In genomic region chr3:175695251-175695650, GRCh38 we compare ENCODE assay signal across 29 cellular contexts.
"Had no signal": no experiment of that assay in that cellular context is flagged by ENCODE, and none has a peak within 500 bp of the region (broad histone marks: within the 10 kb centered on the region; RNA-seq: fewer than 3 reads in every experiment).

No MANE protein-coding gene starts in this region.

- DNase-seq: hypothalamus; immature natural killer cell; islet precursor cell; left ventricle myocardium inferior; mesendoderm; naive B cell; natural killer cell; nephron progenitor cell; occipital lobe; pancreas; posterior cingulate gyrus; retina; right cardiac atrium; stimulated activated CD4-positive, alpha-beta T cell treated with anti-CD3 and anti-CD28 coated beads, Interleukin-12 subunit alpha, Interleukin-12 subunit beta, amount 100 ng/mL, for 4 hours; stimulated activated CD4-positive, alpha-beta T cell treated with anti-CD3 and anti-CD28 coated beads, Interleukin-15, amount 100 ng/mL, for 24 hours; stimulated activated CD4-positive, alpha-beta T cell treated with anti-CD3 and anti-CD28 coated beads, Interleukin-2, amount 100 ng/mL, for 24 hours; stimulated activated CD4-positive, alpha-beta T cell treated with anti-CD3 and anti-CD28 coated beads, Interleukin-4, amount 100 ng/mL, for 1 hour; stimulated activated naive CD4-positive, alpha-beta T cell treated with Interleukin-2 at 50 U/mL for 16 hours; stimulated activated naive CD8-positive, alpha-beta T cell treated with anti-CD3 and anti-CD28 coated beads, Interleukin-15, amount 100 ng/mL, for 72 hours; substantia nigra; uterus had no signal

- H3K9me3 ChIP-seq: left ventricle myocardium inferior, neutrophil, pancreas, prostate gland, tibial nerve, uterus had no signal

- H3K4me2 ChIP-seq: neural progenitor cell had no signal

- H3K27me3 ChIP-seq: neural progenitor cell, neutrophil, pancreas, tibial nerve, uterus had no signal

- H3K4me3 ChIP-seq: left ventricle myocardium inferior, lung, neural progenitor cell, pancreas, prostate gland, skin epidermis, tibial nerve, uterus had no signal

- H3K9ac ChIP-seq: neural progenitor cell had no signal

- H3K27ac ChIP-seq: left ventricle myocardium inferior, neural progenitor cell, neutrophil, pancreas, prostate gland, skin epidermis, tibial nerve, uterus had no signal

- ATAC-seq: natural killer cell; pancreas; right cardiac atrium; sciatic nerve; stimulated activated effector memory CD8-positive, alpha-beta T cell treated with anti-CD3 and anti-CD28 coated beads, Interleukin-12 subunit alpha, Interleukin-12 subunit beta, amount 100 ng/mL, for 72 hours; stimulated activated naive CD8-positive, alpha-beta T cell treated with anti-CD3 and anti-CD28 coated beads, Interleukin-15, amount 100 ng/mL, for 72 hours had no signal

- H3K36me3 ChIP-seq: left ventricle myocardium inferior, neural progenitor cell, neutrophil, pancreas, prostate gland, tibial nerve, uterus had no signal

- H3K4me1 ChIP-seq: left ventricle myocardium inferior, neural progenitor cell, pancreas, prostate gland, tibial nerve, uterus had no signal

- H2AFZ ChIP-seq: neural progenitor cell had no signal
